ENCODE assay signal across 8 cellular contexts in genomic region chr20:62923059-62923668, GRCh38. TPM values are rescaled to one million over a fixed set of nuclear protein-coding genes. Genes with fewer than 3 reads are reported as not detected.
DNase-seq lines count a peak whose midpoint lies in the region; ATAC-seq, FAIRE-seq and TF ChIP-seq lines count a peak whose summit lies in the region.
"Not testable (repeated sequence)": the region's sequence is repeated elsewhere in the genome, so short reads cannot be mapped to it uniquely, and the experiment has no call there.

No MANE protein-coding gene starts in this region.

- not testable (repeated sequence) for H3K27me3 Mint-ChIP-seq in Caco-2 (ENCODE audit: insufficient read depth, unreplicated experiment); IgD-negative memory B cell; activated naive CD8-positive, alpha-beta T cell treated with anti-CD3 and anti-CD28 coated beads for 36 hours

- H4K20me1 ChIP-seq in endothelial cell of umbilical vein (replicated peaks; ENCODE audit: control insufficient read depth, extremely low read depth, insufficient read depth, low read length) = peaks cover 20% of the 10 kb centered on the region
- peaks cover 72% of the 10 kb centered on the region for H4K20me1 ChIP-seq in osteoblast (ENCODE audit: insufficient read depth, low read length)

- H3K27me3 ChIP-seq in Caco-2 (replicated peaks; ENCODE audit: control insufficient read depth, insufficient read depth, low read length); endothelial cell of umbilical vein (ENCODE audit: control insufficient read depth in 2 of 2, insufficient read depth in 2 of 2, low read length in 2 of 2); kidney epithelial cell (ENCODE audit: control insufficient read depth, insufficient read depth, low read length); osteoblast (ENCODE audit: insufficient read depth, low read length); upper lobe of left lung: not testable (repeated sequence)

- H3K9ac ChIP-seq in endothelial cell of umbilical vein (replicated peaks; ENCODE audit: extremely low read depth, insufficient read depth, low read length) = not testable (repeated sequence)

- 54 to 66% methylated on average over 17 of the region's 17 CpGs for WGBS in upper lobe of left lung, 2 donors

- H3K4me1 ChIP-seq in Caco-2 = peaks cover 48% of the 10 kb centered on the region
- H3K4me1 ChIP-seq in endothelial cell of umbilical vein (ENCODE audit: control insufficient read depth, extremely low read depth, insufficient read depth, low read length) = peaks cover 41% of the 10 kb centered on the region
- peaks cover 34% of the 10 kb centered on the region for H3K4me1 ChIP-seq in osteoblast (ENCODE audit: insufficient read depth, low read length)
- H3K4me1 ChIP-seq in upper lobe of left lung = peaks cover 82 to 87% (median 84%) of the 10 kb centered on the region in 4 donors

- H3K4me2 ChIP-seq in endothelial cell of umbilical vein (ENCODE audit: insufficient read depth, low read length) (peak overlapping the region; percentile 84), osteoblast (ENCODE audit: insufficient read depth, low read length) (peak overlapping the region; percentile 97)

- intact Hi-C loops in Caco-2 (cut with micrococcal nuclease; ENCODE audit: unreplicated experiment); endothelial cell of umbilical vein (cut with micrococcal nuclease): not testable (repeated sequence)

- peaks cover 61% of the 10 kb centered on the region for H3K36me3 Mint-ChIP-seq in Caco-2 (ENCODE audit: insufficient read depth, unreplicated experiment)
- not testable (repeated sequence) for H3K36me3 Mint-ChIP-seq in IgD-negative memory B cell
- peaks cover 27% of the 10 kb centered on the region for H3K36me3 Mint-ChIP-seq in activated naive CD8-positive, alpha-beta T cell treated with anti-CD3 and anti-CD28 coated beads for 36 hours

- TF ChIP-seq EP300 in upper lobe of left lung (IDR thresholded peaks at IDR 0.05) = not testable (repeated sequence)

- dilution Hi-C loops in endothelial cell of umbilical vein (cut with MboI; ENCODE audit: extremely low pct_ligation_motif_present, low sequenced_read_pairs) = not testable (repeated sequence)

- ATAC-seq in upper lobe of left lung (ENCODE audit: low FRiP score in 2 of 2) = not testable (repeated sequence)

- H3K9me3 ChIP-seq in Caco-2; endothelial cell of umbilical vein (replicated peaks; ENCODE audit: control insufficient read depth, insufficient read depth, low read length); osteoblast (ENCODE audit: low read depth, low read length); upper lobe of left lung: not testable (repeated sequence)

- H3K27ac ChIP-seq in endothelial cell of umbilical vein (ENCODE audit: insufficient read depth, low read depth, low read length) (peak overlapping the region; percentile 40), osteoblast (ENCODE audit: low read depth, low read length) (peak overlapping the region; percentile 91), upper lobe of left lung (peak overlapping the region; percentile 45 to 99 (median 76))

- not testable (repeated sequence) for BruUV-seq in Caco-2 (replicated peaks; lab: Mats Ljungman, UMichigan); endothelial cell of umbilical vein (replicated peaks; lab: Mats Ljungman, UMichigan)

- H3K79me2 ChIP-seq in endothelial cell of umbilical vein (ENCODE audit: control insufficient read depth, insufficient read depth, low read length) = peaks cover 96% of the 10 kb centered on the region
- H3K79me2 ChIP-seq in osteoblast (ENCODE audit: insufficient read depth, low read length) = peaks cover 99% of the 10 kb centered on the region

- H3K27ac Mint-ChIP-seq in Caco-2 (ENCODE audit: unreplicated experiment) (peak overlapping the region; percentile 95), IgD-negative memory B cell (peak overlapping the region in 2 of 3 donors; percentile 16 to 62)
- H3K27ac Mint-ChIP-seq in activated naive CD8-positive, alpha-beta T cell treated with anti-CD3 and anti-CD28 coated beads for 36 hours = peak overlapping the region; percentile 84

- DNase-seq in Caco-2 (peak in 1 of 2 experiments; percentile 63), SW 1271 (lab: John Stamatoyannopoulos, UW) (peak; percentile 83 to 84), endothelial cell of umbilical vein (ENCODE audit: low read depth, low spot score) (peak; percentile 67), kidney epithelial cell (ENCODE audit: low read depth) (peak; percentile 72), osteoblast (ENCODE audit: insufficient read length, low spot score, missing footprints) (peak; percentile 90), upper lobe of left lung (peak in 1 of 2 donors; percentile 60)
- not testable (repeated sequence) for DNase-seq in activated naive CD8-positive, alpha-beta T cell treated with anti-CD3 and anti-CD28 coated beads for 36 hours

- H2AFZ ChIP-seq in endothelial cell of umbilical vein (ENCODE audit: low read depth, low read length); osteoblast (ENCODE audit: low read length): not testable (repeated sequence)

- FAIRE-seq in endothelial cell of umbilical vein (lab: Jason Lieb, UNC) = peak; percentile 75

- peaks cover 56% of the 10 kb centered on the region for H3K4me1 Mint-ChIP-seq in Caco-2 (ENCODE audit: low read depth, unreplicated experiment)
- peaks cover 53 to 66% (median 63%) of the 10 kb centered on the region in 3 donors for H3K4me1 Mint-ChIP-seq in IgD-negative memory B cell
- H3K4me1 Mint-ChIP-seq in activated naive CD8-positive, alpha-beta T cell treated with anti-CD3 and anti-CD28 coated beads for 36 hours = peaks cover 73% of the 10 kb centered on the region

- TF ChIP-seq POLR2A in endothelial cell of umbilical vein (IDR thresholded peaks at IDR 0.05; ENCODE audit: low read depth, low read length); upper lobe of left lung (IDR thresholded peaks at IDR 0.05): not testable (repeated sequence)

- TF ChIP-seq CTCF in Caco-2 (IDR thresholded peaks at IDR 0.05; ENCODE audit: insufficient read depth in 1 of 2, low read depth in 1 of 2, low read length in 1 of 2, severe bottlenecking in 1 of 2, unreplicated experiment in 1 of 2); endothelial cell of umbilical vein (IDR thresholded peaks at IDR 0.05; ENCODE audit: extremely low read depth in 1 of 2, insufficient read depth in 1 of 2, low read depth in 1 of 2, low read length in 2 of 2); kidney epithelial cell (IDR thresholded peaks at IDR 0.05; ENCODE audit: insufficient read depth, low read length, poor library complexity, severe bottlenecking); osteoblast (IDR thresholded peaks at IDR 0.05; ENCODE audit: extremely low read depth, low read depth, low read length); upper lobe of left lung (IDR thresholded peaks at IDR 0.05): not testable (repeated sequence)

- H3K9me3 Mint-ChIP-seq in Caco-2 (ENCODE audit: unreplicated experiment); IgD-negative memory B cell; activated naive CD8-positive, alpha-beta T cell treated with anti-CD3 and anti-CD28 coated beads for 36 hours: not testable (repeated sequence)

- H3K9me1 ChIP-seq in endothelial cell of umbilical vein (replicated peaks; ENCODE audit: control insufficient read depth, extremely low read depth, insufficient read depth, low read length) = not testable (repeated sequence)

- CTCF ChIA-PET in Caco-2 (lab: Charles Lee) = not testable (repeated sequence)
- CTCF ChIA-PET in endothelial cell of umbilical vein (lab: Charles Lee) = interaction anchor here (1.1 kb wide), 1 partner anchor 29 kb away, joined by 3 read pairs; no protein-coding TSS in a partner anchor

- POLR2A ChIA-PET in Caco-2 (lab: Charles Lee) = interaction anchor here (0.5 to 1.4 kb wide), 2 partner anchors 12 to 129 kb away, joined by 5 read pairs; no protein-coding TSS in a partner anchor
- POLR2A ChIA-PET in endothelial cell of umbilical vein (lab: Charles Lee) = not testable (repeated sequence)

- not testable (repeated sequence) for H3K4me3 ChIP-seq in Caco-2 (ENCODE audit: low read depth, low read length); endothelial cell of umbilical vein (replicated peaks in 1 of 3; ENCODE audit: insufficient read depth in 1 of 3, low read depth in 1 of 3, low read length in 3 of 3); kidney epithelial cell (ENCODE audit: low read depth, low read length); osteoblast (ENCODE audit: insufficient read depth, low read length); upper lobe of left lung

- not testable (repeated sequence) for H3K4me3 Mint-ChIP-seq in Caco-2 (ENCODE audit: unreplicated experiment)
- peak overlapping the region; percentile 72 to 93 (median 88) for H3K4me3 Mint-ChIP-seq in IgD-negative memory B cell
- H3K4me3 Mint-ChIP-seq in activated naive CD8-positive, alpha-beta T cell treated with anti-CD3 and anti-CD28 coated beads for 36 hours = peak overlapping the region; percentile 47

- not testable (repeated sequence) for H3K36me3 ChIP-seq in Caco-2 (ENCODE audit: control insufficient read depth, insufficient read depth, low read length); endothelial cell of umbilical vein (ENCODE audit: control insufficient read depth in 2 of 2, extremely low read depth in 1 of 2, insufficient read depth in 2 of 2, low read length in 2 of 2); kidney epithelial cell (ENCODE audit: control insufficient read depth, insufficient read depth, low read length); osteoblast (ENCODE audit: insufficient read depth, low read length); upper lobe of left lung

RNA-seq across cellular contexts. Expression of gene DIDO1, which starts 3.1 kb away (rescaled TPM):
- total RNA-seq in Caco-2 (2022) (120 and 122 TPM in 2 replicates), endothelial cell of umbilical vein (46.6 and 51.2 TPM in 2 replicates), kidney epithelial cell (37.9 and 40.2 TPM in 2 replicates), osteoblast (44.8 and 46.3 TPM in 2 replicates), upper lobe of left lung (100 to 1,000 TPM in 1 of 6 donors, 10 to 100 TPM in 5; 51.6 to 109 (median 58.9) TPM)
- polyA plus RNA-seq in IgD-negative memory B cell (42.8 TPM), endothelial cell of umbilical vein (20.7 and 22.1 TPM in 2 replicates)
- 10 to 100 TPM; 46.3 to 47.2 TPM for total RNA-seq in activated naive CD8-positive, alpha-beta T cell treated with anti-CD3 and anti-CD28 coated beads for 36 hours
- 14.2 and 14.6 TPM in 2 replicates for polyA plus RNA-seq in endothelial cell of umbilical vein (2011; cell fraction: cytosol; rRNA removed)
- polyA plus RNA-seq in endothelial cell of umbilical vein (2011; cell fraction: nucleus; rRNA removed) = 82.8 and 101 TPM in 2 replicates
- 22.4 and 23.8 TPM in 2 replicates for polyA plus RNA-seq in endothelial cell of umbilical vein (2012)
- 42.9 and 45.1 TPM in 2 replicates for polyA minus RNA-seq in endothelial cell of umbilical vein
- polyA minus RNA-seq in endothelial cell of umbilical vein (2011; cell fraction: cytosol; rRNA and poly(A)+ RNA removed) = 12.6 TPM
- polyA minus RNA-seq in endothelial cell of umbilical vein (2011; cell fraction: nucleus; rRNA and poly(A)+ RNA removed) = 61.9 and 66.0 TPM in 2 replicates

RNA-seq across cellular contexts. Expression of gene GID8, which starts 14.8 kb away (rescaled TPM):
- 129 and 133 TPM in 2 replicates for total RNA-seq in Caco-2 (2022)
- 12.1 TPM for polyA plus RNA-seq in IgD-negative memory B cell
- 10 to 100 TPM; 47.6 to 48.5 TPM for total RNA-seq in activated naive CD8-positive, alpha-beta T cell treated with anti-CD3 and anti-CD28 coated beads for 36 hours
- 31.4 and 34.6 TPM in 2 replicates for total RNA-seq in endothelial cell of umbilical vein
- 20.6 and 25.3 TPM in 2 replicates for polyA plus RNA-seq in endothelial cell of umbilical vein
- 25.6 and 27.1 TPM in 2 replicates for polyA plus RNA-seq in endothelial cell of umbilical vein (2011; cell fraction: cytosol; rRNA removed)
- polyA plus RNA-seq in endothelial cell of umbilical vein (2011; cell fraction: nucleus; rRNA removed) = 18.7 and 21.7 TPM in 2 replicates
- polyA plus RNA-seq in endothelial cell of umbilical vein (2012) = 28.2 and 28.9 TPM in 2 replicates
- polyA minus RNA-seq in endothelial cell of umbilical vein = 29.6 and 31.1 TPM in 2 replicates
- 13.2 TPM for polyA minus RNA-seq in endothelial cell of umbilical vein (2011; cell fraction: cytosol; rRNA and poly(A)+ RNA removed)
- polyA minus RNA-seq in endothelial cell of umbilical vein (2011; cell fraction: nucleus; rRNA and poly(A)+ RNA removed) = 12.6 and 13.0 TPM in 2 replicates
- total RNA-seq in kidney epithelial cell = 32.9 and 36.3 TPM in 2 replicates
- total RNA-seq in osteoblast = 34.4 and 37.1 TPM in 2 replicates
- 10 to 100 TPM; 18.6 to 33.2 (median 26.3) TPM for total RNA-seq in upper lobe of left lung

RNA-seq across cellular contexts. Expression of gene SLC17A9, which starts 29.3 kb away (rescaled TPM):
- 64.7 and 77.4 TPM in 2 replicates for total RNA-seq in Caco-2 (2022)
- 4.1 TPM for polyA plus RNA-seq in IgD-negative memory B cell
- 10 to 100 TPM; 49.7 to 52.1 TPM for total RNA-seq in activated naive CD8-positive, alpha-beta T cell treated with anti-CD3 and anti-CD28 coated beads for 36 hours
- 44.5 and 49.4 TPM in 2 replicates for total RNA-seq in endothelial cell of umbilical vein
- 38.2 and 48.3 TPM in 2 replicates for polyA plus RNA-seq in endothelial cell of umbilical vein
- 9.6 and 15.4 TPM in 2 replicates for polyA plus RNA-seq in endothelial cell of umbilical vein (2011; cell fraction: cytosol; rRNA removed)
- polyA plus RNA-seq in endothelial cell of umbilical vein (2011; cell fraction: nucleus; rRNA removed) = 182 and 237 TPM in 2 replicates
- 22.2 and 38.9 TPM in 2 replicates for polyA plus RNA-seq in endothelial cell of umbilical vein (2012)
- 10.8 and 19.6 TPM in 2 replicates for polyA minus RNA-seq in endothelial cell of umbilical vein
- not detected for polyA minus RNA-seq in endothelial cell of umbilical vein (2011; cell fraction: cytosol; rRNA and poly(A)+ RNA removed)
- 26.9 and 30.8 TPM in 2 replicates for polyA minus RNA-seq in endothelial cell of umbilical vein (2011; cell fraction: nucleus; rRNA and poly(A)+ RNA removed)
- total RNA-seq in kidney epithelial cell = 12.0 and 13.8 TPM in 2 replicates
- 5.6 and 6.5 TPM in 2 replicates for total RNA-seq in osteoblast
- 10 to 100 TPM in 4 of 6 donors, 1 to 10 TPM in 2; 3.8 to 18.5 (median 14.4) TPM for total RNA-seq in upper lobe of left lung

Comparison
In these comparisons a context has a peak if more than half of its experiments do, and no peak if none do; other contexts are left out.
1. H3K27ac Mint-ChIP-seq: peak in every context shown above with its lines; median percentile 95 in Caco-2; 84 in activated naive CD8-positive, alpha-beta T cell treated with anti-CD3 and anti-CD28 coated beads for 36 hours; 39 in IgD-negative memory B cell.
2. H3K27ac ChIP-seq: peak in every context shown above with its lines; median percentile 91 in osteoblast; 76 in upper lobe of left lung; 40 in endothelial cell of umbilical vein.